1 cellular context compared by ENCODE assay signal in genomic region chr4:17687237-17687857, GRCh38.
TF ChIP-seq lines count a peak whose summit lies in the region.

No MANE protein-coding gene starts in this region.

TF ChIP-seq in GM23338, 12 proteins besides CTCF, POLR2A, EP300 and RAD21 (continued from another document):
- TF ChIP-seq, protein P1, sequence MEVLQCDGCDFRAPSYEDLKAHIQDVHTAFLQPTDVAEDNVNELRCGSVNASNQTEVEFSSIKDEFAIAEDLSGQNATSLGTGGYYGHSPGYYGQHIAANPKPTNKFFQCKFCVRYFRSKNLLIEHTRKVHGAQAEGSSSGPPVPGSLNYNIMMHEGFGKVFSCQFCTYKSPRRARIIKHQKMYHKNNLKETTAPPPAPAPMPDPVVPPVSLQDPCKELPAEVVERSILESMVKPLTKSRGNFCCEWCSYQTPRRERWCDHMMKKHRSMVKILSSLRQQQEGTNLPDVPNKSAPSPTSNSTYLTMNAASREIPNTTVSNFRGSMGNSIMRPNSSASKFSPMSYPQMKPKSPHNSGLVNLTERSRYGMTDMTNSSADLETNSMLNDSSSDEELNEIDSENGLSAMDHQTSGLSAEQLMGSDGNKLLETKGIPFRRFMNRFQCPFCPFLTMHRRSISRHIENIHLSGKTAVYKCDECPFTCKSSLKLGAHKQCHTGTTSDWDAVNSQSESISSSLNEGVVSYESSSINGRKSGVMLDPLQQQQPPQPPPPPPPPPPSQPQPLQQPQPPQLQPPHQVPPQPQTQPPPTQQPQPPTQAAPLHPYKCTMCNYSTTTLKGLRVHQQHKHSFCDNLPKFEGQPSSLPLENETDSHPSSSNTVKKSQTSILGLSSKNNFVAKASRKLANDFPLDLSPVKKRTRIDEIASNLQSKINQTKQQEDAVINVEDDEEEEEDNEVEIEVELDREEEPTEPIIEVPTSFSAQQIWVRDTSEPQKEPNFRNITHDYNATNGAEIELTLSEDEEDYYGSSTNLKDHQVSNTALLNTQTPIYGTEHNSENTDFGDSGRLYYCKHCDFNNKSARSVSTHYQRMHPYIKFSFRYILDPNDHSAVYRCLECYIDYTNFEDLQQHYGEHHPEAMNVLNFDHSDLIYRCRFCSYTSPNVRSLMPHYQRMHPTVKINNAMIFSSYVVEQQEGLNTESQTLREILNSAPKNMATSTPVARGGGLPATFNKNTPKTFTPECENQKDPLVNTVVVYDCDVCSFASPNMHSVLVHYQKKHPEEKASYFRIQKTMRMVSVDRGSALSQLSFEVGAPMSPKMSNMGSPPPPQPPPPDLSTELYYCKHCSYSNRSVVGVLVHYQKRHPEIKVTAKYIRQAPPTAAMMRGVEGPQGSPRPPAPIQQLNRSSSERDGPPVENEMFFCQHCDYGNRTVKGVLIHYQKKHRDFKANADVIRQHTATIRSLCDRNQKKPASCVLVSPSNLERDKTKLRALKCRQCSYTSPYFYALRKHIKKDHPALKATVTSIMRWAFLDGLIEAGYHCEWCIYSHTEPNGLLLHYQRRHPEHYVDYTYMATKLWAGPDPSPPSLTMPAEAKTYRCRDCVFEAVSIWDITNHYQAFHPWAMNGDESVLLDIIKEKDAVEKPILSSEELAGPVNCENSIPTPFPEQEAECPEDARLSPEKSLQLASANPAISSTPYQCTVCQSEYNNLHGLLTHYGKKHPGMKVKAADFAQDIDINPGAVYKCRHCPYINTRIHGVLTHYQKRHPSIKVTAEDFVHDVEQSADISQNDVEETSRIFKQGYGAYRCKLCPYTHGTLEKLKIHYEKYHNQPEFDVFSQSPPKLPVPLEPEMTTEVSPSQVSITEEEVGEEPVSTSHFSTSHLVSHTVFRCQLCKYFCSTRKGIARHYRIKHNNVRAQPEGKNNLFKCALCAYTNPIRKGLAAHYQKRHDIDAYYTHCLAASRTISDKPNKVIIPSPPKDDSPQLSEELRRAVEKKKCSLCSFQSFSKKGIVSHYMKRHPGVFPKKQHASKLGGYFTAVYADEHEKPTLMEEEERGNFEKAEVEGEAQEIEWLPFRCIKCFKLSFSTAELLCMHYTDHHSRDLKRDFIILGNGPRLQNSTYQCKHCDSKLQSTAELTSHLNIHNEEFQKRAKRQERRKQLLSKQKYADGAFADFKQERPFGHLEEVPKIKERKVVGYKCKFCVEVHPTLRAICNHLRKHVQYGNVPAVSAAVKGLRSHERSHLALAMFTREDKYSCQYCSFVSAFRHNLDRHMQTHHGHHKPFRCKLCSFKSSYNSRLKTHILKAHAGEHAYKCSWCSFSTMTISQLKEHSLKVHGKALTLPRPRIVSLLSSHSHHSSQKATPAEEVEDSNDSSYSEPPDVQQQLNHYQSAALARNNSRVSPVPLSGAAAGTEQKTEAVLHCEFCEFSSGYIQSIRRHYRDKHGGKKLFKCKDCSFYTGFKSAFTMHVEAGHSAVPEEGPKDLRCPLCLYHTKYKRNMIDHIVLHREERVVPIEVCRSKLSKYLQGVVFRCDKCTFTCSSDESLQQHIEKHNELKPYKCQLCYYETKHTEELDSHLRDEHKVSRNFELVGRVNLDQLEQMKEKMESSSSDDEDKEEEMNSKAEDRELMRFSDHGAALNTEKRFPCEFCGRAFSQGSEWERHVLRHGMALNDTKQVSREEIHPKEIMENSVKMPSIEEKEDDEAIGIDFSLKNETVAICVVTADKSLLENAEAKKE (CRISPR knock-in tag; IDR thresholded peaks at IDR 0.05), result no peak
- TF ChIP-seq ZNF114 (CRISPR knock-in tag; IDR thresholded peaks at IDR 0.05) (no peak), JUNB (IDR thresholded peaks at IDR 0.05; ENCODE audit: unreplicated experiment) (no peak), CREB1 (CRISPR knock-in tag; IDR thresholded peaks at IDR 0.05; ENCODE audit: low read depth) (no peak)
- TF ChIP-seq, protein P2, sequence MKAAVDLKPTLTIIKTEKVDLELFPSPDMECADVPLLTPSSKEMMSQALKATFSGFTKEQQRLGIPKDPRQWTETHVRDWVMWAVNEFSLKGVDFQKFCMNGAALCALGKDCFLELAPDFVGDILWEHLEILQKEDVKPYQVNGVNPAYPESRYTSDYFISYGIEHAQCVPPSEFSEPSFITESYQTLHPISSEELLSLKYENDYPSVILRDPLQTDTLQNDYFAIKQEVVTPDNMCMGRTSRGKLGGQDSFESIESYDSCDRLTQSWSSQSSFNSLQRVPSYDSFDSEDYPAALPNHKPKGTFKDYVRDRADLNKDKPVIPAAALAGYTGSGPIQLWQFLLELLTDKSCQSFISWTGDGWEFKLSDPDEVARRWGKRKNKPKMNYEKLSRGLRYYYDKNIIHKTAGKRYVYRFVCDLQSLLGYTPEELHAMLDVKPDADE (IDR thresholded peaks at IDR 0.05), result no peak
